ENCODE assay signal across 28 cellular contexts in genomic region chr11:114125531-114125930, GRCh38.
"Had no signal": no experiment of that assay in that cellular context is flagged by ENCODE, and none has a peak within 500 bp of the region (broad histone marks: within the 10 kb centered on the region; RNA-seq: fewer than 3 reads in every experiment).

No MANE protein-coding gene starts in this region.

- H3K9me3 ChIP-seq: esophagus muscularis mucosa, heart right ventricle, left lung, mucosa of descending colon, neutrophil, stomach, suprapubic skin, tibial nerve had no signal

- DNase-seq: activated CD4-positive, alpha-beta memory T cell treated with anti-CD3 and anti-CD28 coated beads, Interleukin-2, amount 10 ng/mL, durations not matched to agents 7 days and 5 days; activated CD4-positive, alpha-beta T cell treated with anti-CD3 and anti-CD28 coated beads, Interleukin-2, amount 10 ng/mL, durations not matched to agents 7 days and 5 days; activated CD8-positive, alpha-beta memory T cell treated with anti-CD3 and anti-CD28 coated beads, Interleukin-2, amount 50 U/mL, for 48 hours; activated gamma-delta T cell; activated naive CD4-positive, alpha-beta T cell treated with anti-CD3 and anti-CD28 coated beads, Interleukin-2, amount 10 ng/mL, durations not matched to agents 7 days and 5 days; activated naive CD8-positive, alpha-beta T cell treated with anti-CD3 and anti-CD28 coated beads, Interleukin-2, amount 10 ng/mL, durations not matched to agents 7 days and 5 days; activated T-cell treated with anti-CD3 and anti-CD28 coated beads, Interleukin-2, amount 50 U/mL, for 24 hours; brain microvascular endothelial cell; caudate nucleus; effector CD4-positive, alpha-beta T cell; foreskin keratinocyte; heart right ventricle; kidney glomerular epithelial cell; left lung; mucosa of descending colon; nephron progenitor cell; retina; stimulated activated CD4-positive, alpha-beta T cell treated with anti-CD3 and anti-CD28 coated beads, Interleukin-15, amount 100 ng/mL, for 24 hours; stimulated activated CD4-positive, alpha-beta T cell treated with anti-CD3 and anti-CD28 coated beads, Interleukin-2, amount 100 ng/mL, for 24 hours; stimulated activated naive B cell treated with anti-CD40 and anti-IgM and Interleukin-4, amounts not matched to agents 10 μg/mL and 1 μg/mL and 100 μg/mL, for 72 hours; stomach; WERI-Rb-1 had no signal

- H3K27me3 Mint-ChIP-seq: activated T-cell treated with anti-CD3 and anti-CD28 coated beads, Interleukin-2, amount 50 U/mL, for 24 hours; dendritic cell treated with granulocyte-macrophage colony-stimulating factor and Interleukin-4, amounts not matched to agents 40 ng/mL and 50 ng/mL, for 4 days had no signal

- H3K4me3 Mint-ChIP-seq: activated CD4-positive, alpha-beta memory T cell treated with anti-CD3 and anti-CD28 coated beads, Interleukin-2, amount 10 ng/mL, durations not matched to agents 7 days and 5 days; activated CD4-positive, alpha-beta T cell treated with anti-CD3 and anti-CD28 coated beads, Interleukin-2, amount 10 ng/mL, durations not matched to agents 7 days and 5 days; activated naive CD4-positive, alpha-beta T cell treated with anti-CD3 and anti-CD28 coated beads, Interleukin-2, amount 10 ng/mL, durations not matched to agents 7 days and 5 days; activated naive CD8-positive, alpha-beta T cell treated with anti-CD3 and anti-CD28 coated beads, Interleukin-2, amount 10 ng/mL, durations not matched to agents 7 days and 5 days; activated T-cell treated with anti-CD3 and anti-CD28 coated beads, Interleukin-2, amount 50 U/mL, for 24 hours; dendritic cell treated with granulocyte-macrophage colony-stimulating factor and Interleukin-4, amounts not matched to agents 40 ng/mL and 50 ng/mL, for 4 days; nephron progenitor cell; stimulated activated naive B cell treated with anti-CD40 and anti-IgM and Interleukin-4, amounts not matched to agents 10 μg/mL and 1 μg/mL and 100 μg/mL, for 72 hours had no signal

- H3K27ac Mint-ChIP-seq: activated CD4-positive, alpha-beta memory T cell treated with anti-CD3 and anti-CD28 coated beads, Interleukin-2, amount 10 ng/mL, durations not matched to agents 7 days and 5 days; activated CD4-positive, alpha-beta T cell treated with anti-CD3 and anti-CD28 coated beads, Interleukin-2, amount 10 ng/mL, durations not matched to agents 7 days and 5 days; activated naive CD4-positive, alpha-beta T cell treated with anti-CD3 and anti-CD28 coated beads, Interleukin-2, amount 10 ng/mL, durations not matched to agents 7 days and 5 days; activated naive CD8-positive, alpha-beta T cell treated with anti-CD3 and anti-CD28 coated beads, Interleukin-2, amount 10 ng/mL, durations not matched to agents 7 days and 5 days; activated T-cell treated with anti-CD3 and anti-CD28 coated beads, Interleukin-2, amount 50 U/mL, for 24 hours; dendritic cell treated with granulocyte-macrophage colony-stimulating factor and Interleukin-4, amounts not matched to agents 40 ng/mL and 50 ng/mL, for 4 days; nephron progenitor cell; stimulated activated naive B cell treated with anti-CD40 and anti-IgM and Interleukin-4, amounts not matched to agents 10 μg/mL and 1 μg/mL and 100 μg/mL, for 72 hours had no signal

- H3K27ac ChIP-seq: brain microvascular endothelial cell, foreskin keratinocyte, left lung, suprapubic skin, tibial nerve, WERI-Rb-1 had no signal

- H3K4me3 ChIP-seq: esophagus muscularis mucosa, heart right ventricle, left lung, lung, mucosa of descending colon, stomach, suprapubic skin, tibial nerve had no signal

- H3K36me3 ChIP-seq: brain microvascular endothelial cell, neutrophil, WERI-Rb-1 had no signal

- H3K9me3 Mint-ChIP-seq: activated CD4-positive, alpha-beta memory T cell treated with anti-CD3 and anti-CD28 coated beads, Interleukin-2, amount 10 ng/mL, durations not matched to agents 7 days and 5 days; activated CD4-positive, alpha-beta T cell treated with anti-CD3 and anti-CD28 coated beads, Interleukin-2, amount 10 ng/mL, durations not matched to agents 7 days and 5 days; activated naive CD4-positive, alpha-beta T cell treated with anti-CD3 and anti-CD28 coated beads, Interleukin-2, amount 10 ng/mL, durations not matched to agents 7 days and 5 days; activated naive CD8-positive, alpha-beta T cell treated with anti-CD3 and anti-CD28 coated beads, Interleukin-2, amount 10 ng/mL, durations not matched to agents 7 days and 5 days; activated T-cell treated with anti-CD3 and anti-CD28 coated beads, Interleukin-2, amount 50 U/mL, for 24 hours; dendritic cell treated with granulocyte-macrophage colony-stimulating factor and Interleukin-4, amounts not matched to agents 40 ng/mL and 50 ng/mL, for 4 days; nephron progenitor cell; stimulated activated naive B cell treated with anti-CD40 and anti-IgM and Interleukin-4, amounts not matched to agents 10 μg/mL and 1 μg/mL and 100 μg/mL, for 72 hours had no signal

- H3K27me3 ChIP-seq: esophagus muscularis mucosa, heart right ventricle, left lung, neutrophil, stomach, suprapubic skin, tibial nerve had no signal

- H3K36me3 Mint-ChIP-seq: activated naive CD4-positive, alpha-beta T cell treated with anti-CD3 and anti-CD28 coated beads, Interleukin-2, amount 10 ng/mL, durations not matched to agents 7 days and 5 days; activated naive CD8-positive, alpha-beta T cell treated with anti-CD3 and anti-CD28 coated beads, Interleukin-2, amount 10 ng/mL, durations not matched to agents 7 days and 5 days had no signal

- H3K4me1 ChIP-seq: foreskin keratinocyte had no signal
